11 cellular contexts compared by ENCODE assay signal in the genomic region with DNA sequence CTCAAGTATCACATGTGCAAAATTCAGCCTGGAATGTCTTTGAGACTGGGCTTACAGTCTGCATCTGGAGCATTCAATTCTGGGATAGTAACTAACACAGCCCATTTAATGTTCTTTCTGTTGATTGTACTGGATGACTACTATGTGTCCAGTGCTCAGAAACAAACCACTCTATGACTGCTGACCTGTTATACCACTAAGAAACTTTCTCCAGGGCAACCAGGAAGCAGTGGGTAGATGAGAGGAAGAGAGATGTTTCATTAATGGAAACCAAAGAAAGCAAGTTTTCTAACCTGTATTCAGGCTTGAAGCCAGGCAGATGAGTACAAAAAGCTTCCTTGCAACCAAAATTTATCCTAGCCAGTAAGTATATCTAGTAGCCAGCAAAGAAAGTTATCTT.
A peak's percentile ranks its signal among the peaks of the same experiment; 100 is the strongest.
DNase-seq lines count a peak whose midpoint lies in the region; ATAC-seq and FAIRE-seq lines count a peak whose summit lies in the region.
"Had no signal": no experiment of that assay in that cellular context is flagged by ENCODE, and none has a peak within 500 bp of the region (broad histone marks: within the 10 kb centered on the region; RNA-seq: fewer than 3 reads in every experiment).

No MANE protein-coding gene starts in this region.

- H3K9me3 ChIP-seq in BLaER1 treated with 17β-estradiol and CSF1 and Interleukin-3, amounts not matched to agents 10 nM and 100 nM (replicated peaks in 1 of 11), result peaks cover 0 to 7% (median 0%) of the 10 kb centered on the region in 11 experiments; a peak in 2 of 22 replicates
- H3K9me3 ChIP-seq: adrenal gland had no signal

- peaks cover 0 to 7% (median 0%) of the 10 kb centered on the region in 11 experiments; a peak in 2 of 22 replicates for H4K20me1 ChIP-seq in BLaER1 treated with 17β-estradiol and CSF1 and Interleukin-3, amounts not matched to agents 10 nM and 100 nM

- H3K4me3 ChIP-seq in BLaER1 treated with 17β-estradiol and CSF1 and Interleukin-3, amounts not matched to agents 10 nM and 100 nM, result no peak overlapping the region
- H3K4me3 ChIP-seq: adrenal gland had no signal

- peaks cover 7 to 25% (median 13%) of the 10 kb centered on the region in 10 experiments; a peak in 18 of 20 replicates for H3K4me1 ChIP-seq in BLaER1 treated with 17β-estradiol and CSF1 and Interleukin-3, amounts not matched to agents 10 nM and 100 nM

- H3K9ac ChIP-seq in BLaER1 treated with 17β-estradiol and CSF1 and Interleukin-3, amounts not matched to agents 10 nM and 100 nM, result no peak overlapping the region

- no peak for DNase-seq in urothelium cell line (ENCODE audit: low spot score)
- DNase-seq in NCI-H2227 (lab: John Stamatoyannopoulos, UW; ENCODE audit: unreplicated experiment), result no peak
- no peak for DNase-seq in COLO668 (lab: John Stamatoyannopoulos, UW; ENCODE audit: unreplicated experiment)
- DNase-seq in NCI-H82 treated with DMSO at 0.1 percent for 48 hours (lab: John Stamatoyannopoulos, UW; ENCODE audit: unreplicated experiment), result no peak
- DNase-seq: activated CD4-positive, alpha-beta T cell treated with anti-CD3 and anti-CD28 coated beads, Interleukin-2, amount 50 U/mL, for 1 hour; adrenal gland had no signal

- no peaks in the 10 kb centered on the region for H3K27me3 ChIP-seq in BLaER1 treated with 17β-estradiol and CSF1 and Interleukin-3, amounts not matched to agents 10 nM and 100 nM
- H3K27me3 ChIP-seq: adrenal gland had no signal

- H3K4me2 ChIP-seq in BLaER1 treated with 17β-estradiol and CSF1 and Interleukin-3, amounts not matched to agents 10 nM and 100 nM, result peak overlapping the region in 7 of 11 experiments; percentile 1 to 35 (median 12); a peak in 7 of 22 replicates

- no peak for FAIRE-seq in urothelium cell line (lab: Jason Lieb, UNC)

- H3K36me3 ChIP-seq in BLaER1 treated with 17β-estradiol and CSF1 and Interleukin-3, amounts not matched to agents 10 nM and 100 nM, result peaks cover 15 to 48% (median 28%) of the 10 kb centered on the region in 11 experiments; a peak in 19 of 22 replicates

- ATAC-seq in GM19351 (IDR thresholded peaks at IDR 0.05; ENCODE audit: unreplicated experiment) (peak; percentile 95), HG02798 (IDR thresholded peaks at IDR 0.05; ENCODE audit: poor library complexity, unreplicated experiment) (peak; percentile 88), HG03521 (IDR thresholded peaks at IDR 0.05; ENCODE audit: unreplicated experiment) (peak; percentile 93)
- ATAC-seq: Right ventricle myocardium inferior had no signal

- H3K27ac ChIP-seq in BLaER1 treated with 17β-estradiol and CSF1 and Interleukin-3, amounts not matched to agents 10 nM and 100 nM, result no peak overlapping the region
- H3K27ac ChIP-seq: adrenal gland had no signal
